Comparison of ENCODE assay signal across 8 cellular contexts in genomic region chr6:137234505-137234863, GRCh38.
DNase-seq lines count a peak whose midpoint lies in the region; ATAC-seq, FAIRE-seq and TF ChIP-seq lines count a peak whose summit lies in the region.

No MANE protein-coding gene starts in this region.

- peak overlapping the region; percentile 54 for H3K4me3 Mint-ChIP-seq in T-helper 1 cell treated with Interleukin-12 subunit alpha and Interleukin-12 subunit beta and Interleukin-4 antibody, amounts not matched to agents 30 μg/mL and 1 μg/mL, for 36 hours
- peak overlapping the region; percentile 50 for H3K4me3 Mint-ChIP-seq in memory B cell

- peaks cover 60% of the 10 kb centered on the region for H3K4me1 Mint-ChIP-seq in T-helper 1 cell treated with Interleukin-12 subunit alpha and Interleukin-12 subunit beta and Interleukin-4 antibody, amounts not matched to agents 30 μg/mL and 1 μg/mL, for 36 hours (ENCODE audit: low read depth)
- H3K4me1 Mint-ChIP-seq in memory B cell, result peaks cover 40% of the 10 kb centered on the region

- H3K36me3 Mint-ChIP-seq in T-helper 1 cell treated with Interleukin-12 subunit alpha and Interleukin-12 subunit beta and Interleukin-4 antibody, amounts not matched to agents 30 μg/mL and 1 μg/mL, for 36 hours (ENCODE audit: low read depth), result peaks cover 11% of the 10 kb centered on the region
- peaks cover 5% of the 10 kb centered on the region for H3K36me3 Mint-ChIP-seq in memory B cell

- ATAC-seq in HG02973 (IDR thresholded peaks at IDR 0.05; ENCODE audit: unreplicated experiment) (peak; percentile 63), memory B cell (ENCODE audit: low read depth) (peak; percentile 77), GM21825 (IDR thresholded peaks at IDR 0.05; ENCODE audit: unreplicated experiment) (no peak), HG03097 (IDR thresholded peaks at IDR 0.05; ENCODE audit: low FRiP score, unreplicated experiment) (no peak)

- peaks cover 13% of the 10 kb centered on the region for H3K9me3 Mint-ChIP-seq in T-helper 1 cell treated with Interleukin-12 subunit alpha and Interleukin-12 subunit beta and Interleukin-4 antibody, amounts not matched to agents 30 μg/mL and 1 μg/mL, for 36 hours
- H3K9me3 Mint-ChIP-seq in memory B cell, result peaks cover 10% of the 10 kb centered on the region

- peak; percentile 84 for FAIRE-seq in GM18507 (lab: Jason Lieb, UNC)

- no peak overlapping the region for H3K4me3 ChIP-seq in foreskin fibroblast (ENCODE audit: low read depth in 1 of 2, low read length in 2 of 2)

- peaks cover 12% of the 10 kb centered on the region for H3K27me3 Mint-ChIP-seq in T-helper 1 cell treated with Interleukin-12 subunit alpha and Interleukin-12 subunit beta and Interleukin-4 antibody, amounts not matched to agents 30 μg/mL and 1 μg/mL, for 36 hours (ENCODE audit: low read depth)
- no peaks in the 10 kb centered on the region for H3K27me3 Mint-ChIP-seq in memory B cell

- DNase-seq in GM18507 (ENCODE audit: extremely low spot score, insufficient read length, low read depth) (no peak), memory B cell (ENCODE audit: low spot score in 2 of 2) (no peak), foreskin fibroblast (no peak), NCI-H774 (lab: John Stamatoyannopoulos, UW) (no peak)

- peak overlapping the region; percentile 71 for H3K27ac Mint-ChIP-seq in T-helper 1 cell treated with Interleukin-12 subunit alpha and Interleukin-12 subunit beta and Interleukin-4 antibody, amounts not matched to agents 30 μg/mL and 1 μg/mL, for 36 hours
- peak overlapping the region; percentile 81 for H3K27ac Mint-ChIP-seq in memory B cell

- TF ChIP-seq CTCF in foreskin fibroblast (IDR thresholded peaks at IDR 0.05; ENCODE audit: low read depth, low read length), result no peak

Comparison
In these comparisons a context has a peak if more than half of its experiments do, and no peak if none do; other contexts are left out.
1. ATAC-seq: peak in HG02973 (single experiment) and memory B cell (single experiment); none in GM21825 (single experiment) and HG03097 (single experiment).